In the genomic region with DNA sequence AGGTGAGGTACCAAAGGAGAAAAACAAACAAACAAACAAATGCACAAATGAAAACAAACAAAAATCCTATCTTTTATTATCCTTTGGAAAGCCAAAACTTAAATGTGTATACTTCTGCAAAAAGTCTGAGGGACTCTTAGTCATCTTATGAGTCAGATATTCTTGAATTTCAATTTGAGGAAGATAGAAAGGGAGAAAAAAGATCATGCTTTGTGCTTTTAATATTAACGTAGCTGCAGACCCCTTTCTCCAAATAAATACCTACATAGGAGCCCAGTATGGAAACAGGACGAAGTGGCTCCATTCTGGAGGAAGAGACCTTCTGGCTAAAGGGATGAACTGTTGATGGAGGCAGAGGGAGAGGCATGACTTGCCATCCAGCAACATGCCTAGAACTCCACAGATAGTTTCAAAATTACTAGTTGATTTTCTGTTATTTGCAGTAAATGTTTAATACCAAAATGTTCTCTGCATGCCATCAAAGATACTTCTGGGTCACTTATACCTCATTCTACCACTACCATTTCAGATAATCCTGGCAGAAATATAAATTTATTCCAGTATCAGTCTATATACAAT, we compare ENCODE assay signal across 21 cellular contexts. TPM values are rescaled to one million over a fixed set of nuclear protein-coding genes. Genes with fewer than 3 reads are reported as not detected.
DNase-seq lines count a peak whose midpoint lies in the region; TF ChIP-seq lines count a peak whose summit lies in the region.
"Had no signal": no experiment of that assay in that cellular context is flagged by ENCODE, and none has a peak within 500 bp of the region (broad histone marks: within the 10 kb centered on the region; RNA-seq: fewer than 3 reads in every experiment).

No MANE protein-coding gene starts in this region.

- H3K4me2 ChIP-seq in skeletal muscle satellite cell (ENCODE audit: low read length) = peak overlapping the region; percentile 76

- no peak for TF ChIP-seq CTCF in type B pancreatic cell (conservative IDR thresholded peaks at IDR 0.05)

- peak overlapping the region; percentile 64 for H3K27ac Mint-ChIP-seq in activated T-cell treated with anti-CD3 and anti-CD28 coated beads, Interleukin-2, amount 50 U/mL, for 24 hours
- H3K27ac Mint-ChIP-seq in type B pancreatic cell = no peak overlapping the region
- H3K27ac Mint-ChIP-seq: activated CD4-positive, alpha-beta memory T cell treated with anti-CD3 and anti-CD28 coated beads for 36 hours; activated T-helper 2 cell treated with anti-CD3 and anti-CD28 coated beads, Interferon-gamma antibody, Interleukin-2, Interleukin-4, amounts not matched to agents 10 μg/mL and 5 μg/mL and 100 μg/mL, durations not matched to agents 14 hours and 24 hours and 36 hours; H9 had no signal

- no peaks in the 10 kb centered on the region for H3K9me3 Mint-ChIP-seq in activated T-cell treated with anti-CD3 and anti-CD28 coated beads, Interleukin-2, amount 50 U/mL, for 24 hours
- H3K9me3 Mint-ChIP-seq in type B pancreatic cell = no peaks in the 10 kb centered on the region
- H3K9me3 Mint-ChIP-seq: activated T-helper 2 cell treated with anti-CD3 and anti-CD28 coated beads, Interferon-gamma antibody, Interleukin-2, Interleukin-4, amounts not matched to agents 10 μg/mL and 5 μg/mL and 100 μg/mL, durations not matched to agents 14 hours and 24 hours and 36 hours; H9 had no signal

- H3K9me3 ChIP-seq in skeletal muscle satellite cell (replicated peaks; ENCODE audit: low read length) = no peaks in the 10 kb centered on the region
- H3K9me3 ChIP-seq: SJSA1, thyroid gland had no signal

- DNase-seq in activated T-cell treated with anti-CD3 and anti-CD28 coated beads, Interleukin-2, amount 50 U/mL, for 24 hours = no peak
- DNase-seq in activated T-cell treated with anti-CD3 and anti-CD28 coated beads for 4 hours = no peak
- peak; percentile 44 for DNase-seq in NOMO-1 treated with DMSO at 0.1 percent for 48 hours (lab: John Stamatoyannopoulos, UW; ENCODE audit: unreplicated experiment)
- peak; percentile 8 for DNase-seq in astrocyte of the hippocampus (ENCODE audit: low read depth, low spot score)
- DNase-seq in NCI-H2029 treated with DMSO at 0.1 percent for 48 hours (lab: John Stamatoyannopoulos, UW) = no peak
- DNase-seq in Ammon's horn (ENCODE audit: low spot score) = no peak
- no peak for DNase-seq in type B pancreatic cell (ENCODE audit: extremely low spot score, unreplicated experiment)
- DNase-seq: activated CD4-positive, alpha-beta memory T cell treated with anti-CD3 and anti-CD28 coated beads for 36 hours; aorta; dermis blood vessel endothelial cell; H9; hippocampal formation; NCI-H1105 treated with DMSO at 0.1 percent for 48 hours; NCI-H2227 treated with DMSO at 0.1 percent for 48 hours; stimulated activated CD4-positive, alpha-beta T cell treated with anti-CD3 and anti-CD28 coated beads, Interleukin-4, amount 100 ng/mL, for 1 hour; stimulated activated CD8-positive, alpha-beta memory T cell treated with anti-CD3 and anti-CD28 coated beads, Interleukin-4, amount 100 ng/mL, for 48 hours; thyroid gland had no signal

- no peak overlapping the region for H3K9ac ChIP-seq in skeletal muscle satellite cell (ENCODE audit: low read depth, low read length)

- H3K36me3 ChIP-seq in skeletal muscle satellite cell (ENCODE audit: insufficient read depth, low read length) = no peaks in the 10 kb centered on the region
- H3K36me3 ChIP-seq: SJSA1, thyroid gland had no signal

- peaks cover 10% of the 10 kb centered on the region for H3K4me1 ChIP-seq in skeletal muscle satellite cell (ENCODE audit: control insufficient read depth, insufficient read depth, low read length)
- H3K4me1 ChIP-seq: thyroid gland had no signal

- peak overlapping the region; percentile 53 for H3K4me3 ChIP-seq in skeletal muscle satellite cell (ENCODE audit: low read length)
- H3K4me3 ChIP-seq: SJSA1, thyroid gland had no signal

- peaks cover 14% of the 10 kb centered on the region for H3K4me1 Mint-ChIP-seq in activated T-cell treated with anti-CD3 and anti-CD28 coated beads, Interleukin-2, amount 50 U/mL, for 24 hours (ENCODE audit: low read depth)
- H3K4me1 Mint-ChIP-seq in type B pancreatic cell (ENCODE audit: unreplicated experiment) = no peaks in the 10 kb centered on the region
- H3K4me1 Mint-ChIP-seq: H9 had no signal

- peaks cover 4% of the 10 kb centered on the region for H3K27me3 ChIP-seq in skeletal muscle satellite cell (ENCODE audit: control insufficient read depth, insufficient read depth, low read length)
- H3K27me3 ChIP-seq: SJSA1, thyroid gland had no signal

- no peak overlapping the region for H3K4me3 Mint-ChIP-seq in activated T-cell treated with anti-CD3 and anti-CD28 coated beads, Interleukin-2, amount 50 U/mL, for 24 hours
- no peak overlapping the region for H3K4me3 Mint-ChIP-seq in type B pancreatic cell
- H3K4me3 Mint-ChIP-seq: activated CD4-positive, alpha-beta memory T cell treated with anti-CD3 and anti-CD28 coated beads for 36 hours; H9 had no signal

- no peaks in the 10 kb centered on the region for H3K36me3 Mint-ChIP-seq in activated T-cell treated with anti-CD3 and anti-CD28 coated beads, Interleukin-2, amount 50 U/mL, for 24 hours (ENCODE audit: low read depth)
- no peaks in the 10 kb centered on the region for H3K36me3 Mint-ChIP-seq in type B pancreatic cell
- H3K36me3 Mint-ChIP-seq: activated CD4-positive, alpha-beta memory T cell treated with anti-CD3 and anti-CD28 coated beads for 36 hours had no signal

- no peaks in the 10 kb centered on the region for H3K27me3 Mint-ChIP-seq in activated T-cell treated with anti-CD3 and anti-CD28 coated beads, Interleukin-2, amount 50 U/mL, for 24 hours
- H3K27me3 Mint-ChIP-seq in type B pancreatic cell = peaks cover 2% of the 10 kb centered on the region
- H3K27me3 Mint-ChIP-seq: activated CD4-positive, alpha-beta memory T cell treated with anti-CD3 and anti-CD28 coated beads for 36 hours had no signal

RNA-seq across cellular contexts. Expression of a gene that starts 25.4 kb away (rescaled TPM):
- total RNA-seq in skeletal muscle satellite cell (2012; rRNA removed) = under 0.01 TPM in 1 of 2 replicates, not detected in the other
- total RNA-seq in type B pancreatic cell (ENCODE audit: low replicate concordance) = 0.07 TPM in 1 of 2 replicates, not detected in the other
- total RNA-seq: G401, SJSA1 had no signal

Comparison
In these comparisons a context has a peak if more than half of its experiments do, and no peak if none do; other contexts are left out.
1. DNase-seq: peak in NOMO-1 treated with DMSO at 0.1 percent for 48 hours (single experiment) and astrocyte of the hippocampus (single experiment); none in activated T-cell treated with anti-CD3 and anti-CD28 coated beads, Interleukin-2, amount 50 U/mL, for 24 hours (single experiment), activated T-cell treated with anti-CD3 and anti-CD28 coated beads for 4 hours (single experiment), NCI-H2029 treated with DMSO at 0.1 percent for 48 hours (single experiment), Ammon's horn (single experiment) and type B pancreatic cell (single experiment).